8 cellular contexts compared by ENCODE assay signal in the genomic region with DNA sequence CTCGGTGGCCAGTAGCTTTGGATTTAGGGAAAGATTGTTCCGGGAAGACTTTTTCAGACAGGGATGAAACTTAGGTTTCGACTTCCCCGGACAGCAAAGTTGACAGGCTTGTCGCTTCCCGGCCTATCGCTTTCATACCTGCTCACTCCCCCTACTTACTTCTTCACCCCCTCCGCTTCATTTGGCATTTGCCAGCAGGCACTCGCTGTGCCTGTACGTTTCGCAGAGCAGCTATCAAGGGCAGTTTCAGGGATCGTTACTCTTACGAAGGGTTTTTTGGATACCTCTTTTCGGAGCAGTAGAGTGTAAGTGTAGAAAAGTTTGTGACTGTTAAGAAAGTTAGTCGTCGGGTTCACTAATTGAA. TPM values are rescaled to one million over a fixed set of nuclear protein-coding genes. Genes with fewer than 3 reads are reported as not detected.
DNase-seq lines count a peak whose midpoint lies in the region; ATAC-seq and TF ChIP-seq lines count a peak whose summit lies in the region.

No MANE protein-coding gene starts in this region.

- TF ChIP-seq EP300 in SK-N-SH (IDR thresholded peaks at IDR 0.05; ENCODE audit: borderline replicate concordance in 1 of 2, low read depth in 1 of 2, low read length in 1 of 2): no peak

- CTCF ChIA-PET in SK-N-SH (lab: Yijun Ruan, JAX): interaction anchor here (0.6 to 2.1 kb wide), 11 partner anchors 8 to 1026 kb away, joined by 3 to 12 read pairs (median 3); no protein-coding TSS in a partner anchor

- POLR2A ChIA-PET in SK-N-SH (lab: Yijun Ruan, JAX): interaction anchor here (0.6 to 1.7 kb wide), 5 partner anchors 13 to 262 kb away, joined by 3 to 5 read pairs (median 3); partner anchors contain the start of genes CCDC181 and SLC19A2

- no peaks in the 10 kb centered on the region for H3K27me3 ChIP-seq in ACC112 (ENCODE audit: insufficient read depth, low read length)
- H3K27me3 ChIP-seq in SK-N-SH (ENCODE audit: insufficient read depth): no peaks in the 10 kb centered on the region
- H3K27me3 ChIP-seq in liver (ENCODE audit: control insufficient read depth in 4 of 4, insufficient read depth in 4 of 4, low read length in 3 of 4): no peaks in the 10 kb centered on the region
- H3K27me3 ChIP-seq in thoracic aorta (replicated peaks; ENCODE audit: insufficient read depth): no peaks in the 10 kb centered on the region

- peaks cover 35% of the 10 kb centered on the region for H3K36me3 ChIP-seq in ACC112 (ENCODE audit: insufficient read depth, low read length)
- H3K36me3 ChIP-seq in SK-N-SH (replicated peaks in 1 of 2; ENCODE audit: control insufficient read depth in 1 of 2, insufficient read depth in 2 of 2, low read length in 1 of 2): peaks cover 33 to 44% of the 10 kb centered on the region in 2 experiments
- H3K36me3 ChIP-seq in liver (ENCODE audit: control insufficient read depth in 4 of 4, insufficient read depth in 3 of 4, low read depth in 1 of 4, low read length in 3 of 4): peaks cover 0 to 13% (median 7%) of the 10 kb centered on the region in 4 donors
- peaks cover 11% of the 10 kb centered on the region for H3K36me3 ChIP-seq in thoracic aorta

- H3K4me1 ChIP-seq in ACC112 (ENCODE audit: control insufficient read depth, insufficient read depth, low read length, unreplicated experiment) (peaks cover 40% of the 10 kb centered on the region), SK-N-SH (ENCODE audit: control insufficient read depth in 1 of 2, insufficient read depth in 2 of 2, low read depth in 1 of 2, low read length in 1 of 2) (peaks cover 7 to 25% of the 10 kb centered on the region in 2 experiments; a peak in 3 of 4 replicates), liver (ENCODE audit: control insufficient read depth in 4 of 4, insufficient read depth in 4 of 4, low read length in 3 of 4) (peaks cover 2 to 17% (median 12%) of the 10 kb centered on the region in 4 donors), thoracic aorta (ENCODE audit: control insufficient read depth in 1 of 2, low read depth in 2 of 2) (peaks cover 21 to 28% of the 10 kb centered on the region in 2 donors)

- peak; percentile 11 for ATAC-seq in GM21447 (IDR thresholded peaks at IDR 0.05; ENCODE audit: unreplicated experiment)
- no peak for ATAC-seq in thoracic aorta (ENCODE audit: insufficient number of reproducible peaks, low FRiP score, low read depth)
- no peak for ATAC-seq in GM19397 (IDR thresholded peaks at IDR 0.05; ENCODE audit: unreplicated experiment)
- no peak for ATAC-seq in GM18867 (IDR thresholded peaks at IDR 0.05; ENCODE audit: unreplicated experiment)

- H3F3A ChIP-seq in SK-N-SH (replicated peaks; ENCODE audit: insufficient read depth): peaks cover 4% of the 10 kb centered on the region

- under 1% methylated on average over 16 of the region's 16 CpGs for WGBS in SK-N-SH (ENCODE audit: low lambda C conversion rate)
- under 1% methylated on average over 16 of the region's 16 CpGs for WGBS in liver

- H3K27ac ChIP-seq in ACC112 (ENCODE audit: low read depth, low read length) (peak overlapping the region; percentile 89), SK-N-SH (ENCODE audit: low read depth in 2 of 2, low read length in 1 of 2) (peak overlapping the region; percentile 90 to 98), liver (ENCODE audit: low read depth in 1 of 2, low read length in 2 of 2) (peak overlapping the region; percentile 83 to 88), thoracic aorta (peak overlapping the region; percentile 72 to 85)

- no peaks in the 10 kb centered on the region for H3K9me2 ChIP-seq in SK-N-SH

- no peak for TF ChIP-seq CTCF in SK-N-SH (IDR thresholded peaks at IDR 0.05)
- no peak for TF ChIP-seq CTCF in cardiac fibroblast (IDR thresholded peaks at IDR 0.05; ENCODE audit: low read depth, low read length)
- no peak for TF ChIP-seq CTCF in liver (IDR thresholded peaks at IDR 0.05; ENCODE audit: low read depth, low read length, missing input control)
- TF ChIP-seq CTCF in thoracic aorta (IDR thresholded peaks at IDR 0.05): no peak

- peak overlapping the region; percentile 79 for H3K4me2 ChIP-seq in SK-N-SH

- H3K4me3 ChIP-seq in ACC112 (ENCODE audit: low read depth, low read length) (peak overlapping the region; percentile 100), SK-N-SH (ENCODE audit: low read depth in 2 of 2, low read length in 1 of 2) (peak overlapping the region; percentile 84 to 96), cardiac fibroblast (replicated peaks in 1 of 2; ENCODE audit: low read depth in 2 of 2, low read length in 2 of 2) (peak overlapping the region; percentile 77 to 82), liver (ENCODE audit: low read depth in 1 of 3, low read length in 3 of 3) (peak overlapping the region; percentile 54 to 100 (median 85)), thoracic aorta (peak overlapping the region; percentile 84)

- TF ChIP-seq RAD21 in SK-N-SH (IDR thresholded peaks at IDR 0.05; ENCODE audit: low read length) (no peak), liver (IDR thresholded peaks at IDR 0.05) (no peak)

- DNase-seq in SK-N-SH (peak; percentile 4), cardiac fibroblast (ENCODE audit: low read depth in 2 of 2) (peak in 1 of 2 donors; percentile 24), thoracic aorta (ENCODE audit: low spot score) (no peak)

- no peaks in the 10 kb centered on the region for H3K9me3 ChIP-seq in SK-N-SH
- H3K9me3 ChIP-seq in liver (ENCODE audit: control insufficient read depth in 4 of 4, low read length in 3 of 4): no peaks in the 10 kb centered on the region
- H3K9me3 ChIP-seq in thoracic aorta: no peaks in the 10 kb centered on the region

- peak overlapping the region; percentile 75 for H3K9ac ChIP-seq in SK-N-SH
- peak overlapping the region; percentile 44 to 95 for H3K9ac ChIP-seq in liver (ENCODE audit: low read depth in 1 of 2, low read length in 2 of 2)

- no peaks in the 10 kb centered on the region for H4K20me1 ChIP-seq in SK-N-SH (ENCODE audit: insufficient read depth)

- peak overlapping the region; percentile 46 for H2AFZ ChIP-seq in ACC112 (ENCODE audit: low read length, unreplicated experiment)
- H2AFZ ChIP-seq in SK-N-SH (ENCODE audit: low read depth): peak overlapping the region; percentile 68

- H3K79me2 ChIP-seq in ACC112 (ENCODE audit: control insufficient read depth, insufficient read depth, low read length, unreplicated experiment): peaks cover 63% of the 10 kb centered on the region
- peaks cover 91% of the 10 kb centered on the region for H3K79me2 ChIP-seq in SK-N-SH (ENCODE audit: insufficient read depth)

TF ChIP-seq in SK-N-SH, 30 proteins besides CTCF, POLR2A, EP300 and RAD21:
- TF ChIP-seq ZBTB33 (IDR thresholded peaks at IDR 0.05; ENCODE audit: borderline replicate concordance, low read depth) (no peak), JUND (IDR thresholded peaks at IDR 0.05) (no peak), SIN3A (IDR thresholded peaks at IDR 0.05; ENCODE audit: borderline replicate concordance, low read depth, low read length) (no peak)

TF ChIP-seq in liver, 16 proteins besides CTCF, POLR2A, EP300 and RAD21 (continues in another document):
- TF ChIP-seq FOXA1 (IDR thresholded peaks at IDR 0.05): no peak
- TF ChIP-seq FOXA2 (IDR thresholded peaks at IDR 0.05): no peak
- TF ChIP-seq NR2F2 (IDR thresholded peaks at IDR 0.05): no peak
- no peak for TF ChIP-seq REST (IDR thresholded peaks at IDR 0.05)
- TF ChIP-seq SP1 (IDR thresholded peaks at IDR 0.05): no peak
- no peak for TF ChIP-seq GABPA (IDR thresholded peaks at IDR 0.05 in 1 of 2, conservative IDR thresholded peaks at IDR 0.05 in 1 of 2)
- no peak for TF ChIP-seq TAF1 (conservative IDR thresholded peaks at IDR 0.05)
- TF ChIP-seq, protein P1, sequence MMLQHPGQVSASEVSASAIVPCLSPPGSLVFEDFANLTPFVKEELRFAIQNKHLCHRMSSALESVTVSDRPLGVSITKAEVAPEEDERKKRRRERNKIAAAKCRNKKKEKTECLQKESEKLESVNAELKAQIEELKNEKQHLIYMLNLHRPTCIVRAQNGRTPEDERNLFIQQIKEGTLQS (IDR thresholded peaks at IDR 0.05): no peak

RNA-seq across cellular contexts. Expression of gene BLZF1, which starts 0.4 kb away (rescaled TPM):
- polyA plus RNA-seq in SK-N-SH (2012; rRNA removed): 9.5 and 16.0 TPM in 2 replicates
- 16.9 and 22.2 TPM in 2 replicates for polyA plus RNA-seq in SK-N-SH (2012; cell fraction: cytosol; rRNA removed)
- 8.8 and 21.0 TPM in 2 replicates for polyA plus RNA-seq in SK-N-SH (2012; cell fraction: nucleus; rRNA removed)
- 10 to 100 TPM; 11.9 to 13.1 TPM for total RNA-seq in liver
- 1 to 10 TPM; 5.3 to 5.6 TPM for polyA plus RNA-seq in liver
- total RNA-seq in thoracic aorta: 10 to 100 TPM; 22.3 to 27.8 TPM

RNA-seq across cellular contexts. Expression of gene NME7, which starts 0.8 kb away (rescaled TPM):
- polyA plus RNA-seq in SK-N-SH (2012; rRNA removed) (13.7 and 20.6 TPM in 2 replicates), liver (10 to 100 TPM; 10.2 to 26.5 TPM)
- polyA plus RNA-seq in SK-N-SH (2012; cell fraction: cytosol; rRNA removed): 26.0 and 38.4 TPM in 2 replicates
- 4.0 and 10.8 TPM in 2 replicates for polyA plus RNA-seq in SK-N-SH (2012; cell fraction: nucleus; rRNA removed)
- total RNA-seq in liver (1 to 10 TPM; 7.8 to 8.6 TPM), thoracic aorta (10 to 100 TPM; 18.3 to 20.4 TPM)

RNA-seq across cellular contexts. Expression of gene CCDC181, which starts 58.9 kb away (rescaled TPM):
- 1.2 TPM in 2 replicates for polyA plus RNA-seq in SK-N-SH (2012; rRNA removed)
- polyA plus RNA-seq in SK-N-SH (2012; cell fraction: cytosol; rRNA removed): 2.1 and 2.5 TPM in 2 replicates
- 0.40 and 1.0 TPM in 2 replicates for polyA plus RNA-seq in SK-N-SH (2012; cell fraction: nucleus; rRNA removed)
- total RNA-seq in liver: under 1 TPM in 1 of 2 donors, not detected in 1; 0.08 TPM
- under 1 TPM in 1 of 2 donors, not detected in 1; 0.02 TPM for polyA plus RNA-seq in liver
- total RNA-seq in thoracic aorta: 1 to 10 TPM in 1 of 2 donors, under 1 TPM in 1; 0.54 to 2.9 TPM
